In the genomic region with DNA sequence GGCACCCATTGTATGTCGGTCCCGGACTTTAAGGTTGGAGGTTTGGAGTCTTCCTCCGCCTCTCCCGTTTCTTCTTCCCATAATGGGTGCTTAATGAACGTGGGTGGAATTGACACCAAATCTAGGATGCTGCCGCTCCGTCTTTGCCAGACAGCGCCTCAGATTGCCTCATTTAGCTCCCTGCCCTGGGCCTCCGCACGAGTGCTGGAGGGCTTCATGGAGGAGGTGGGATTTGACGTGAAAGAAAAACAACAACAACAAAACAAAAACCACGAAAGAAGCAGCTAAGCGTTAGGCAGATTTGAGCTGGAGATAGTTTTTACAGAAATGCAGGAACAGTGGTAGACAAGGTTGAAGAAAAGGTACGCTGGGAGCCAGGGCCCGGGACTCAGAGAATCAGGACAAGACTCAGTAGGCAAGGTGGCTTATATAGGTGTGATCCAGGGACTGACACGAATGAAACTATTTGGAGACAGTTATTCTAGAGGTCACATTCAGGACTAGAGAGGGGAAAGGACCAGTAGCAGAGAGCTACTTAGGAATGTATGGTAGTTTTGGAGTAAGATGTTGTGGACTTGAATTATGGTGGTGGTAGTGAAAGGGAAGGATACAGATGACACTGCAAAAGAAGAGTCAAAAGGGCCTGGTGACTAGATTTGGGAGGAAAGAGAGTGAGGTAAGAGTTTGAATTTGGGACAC, we compare ENCODE assay signal across 7 cellular contexts. TPM values are rescaled to one million over a fixed set of nuclear protein-coding genes. Genes with fewer than 3 reads are reported as not detected.
A peak's percentile ranks its signal among the peaks of the same experiment; 100 is the strongest.
DNase-seq lines count a peak whose midpoint lies in the region; ATAC-seq lines count a peak whose summit lies in the region.

No MANE protein-coding gene starts in this region.

- peak overlapping the region; percentile 97 for H3K27ac Mint-ChIP-seq in activated naive CD8-positive, alpha-beta T cell
- peak overlapping the region; percentile 93 to 98 (median 96) for H3K27ac Mint-ChIP-seq in immature natural killer cell

- peak; percentile 19 for ATAC-seq in GM18909 (IDR thresholded peaks at IDR 0.05; ENCODE audit: poor library complexity, unreplicated experiment)
- ATAC-seq in HG02885 (IDR thresholded peaks at IDR 0.05; ENCODE audit: poor library complexity, unreplicated experiment) = peak; percentile 12

- peaks cover 39% of the 10 kb centered on the region for H3K4me1 Mint-ChIP-seq in activated naive CD8-positive, alpha-beta T cell (ENCODE audit: low read depth)
- peaks cover 28 to 31% of the 10 kb centered on the region in 2 donors for H3K4me1 Mint-ChIP-seq in immature natural killer cell

- no peaks in the 10 kb centered on the region for H3K27me3 Mint-ChIP-seq in activated naive CD8-positive, alpha-beta T cell
- peaks cover 0 to 6% (median 6%) of the 10 kb centered on the region in 3 donors for H3K27me3 Mint-ChIP-seq in immature natural killer cell (ENCODE audit: low read depth in 3 of 3)

- no peaks in the 10 kb centered on the region for H3K9me3 Mint-ChIP-seq in activated naive CD8-positive, alpha-beta T cell (ENCODE audit: low read depth)
- no peaks in the 10 kb centered on the region for H3K9me3 Mint-ChIP-seq in immature natural killer cell

- peaks cover 4% of the 10 kb centered on the region for H3K36me3 Mint-ChIP-seq in activated naive CD8-positive, alpha-beta T cell
- H3K36me3 Mint-ChIP-seq in immature natural killer cell = no peaks in the 10 kb centered on the region

- peak overlapping the region; percentile 99 for H3K4me3 Mint-ChIP-seq in activated naive CD8-positive, alpha-beta T cell
- H3K4me3 Mint-ChIP-seq in immature natural killer cell = peak overlapping the region; percentile 96 to 100 (median 99)

- peak overlapping the region; percentile 22 for H3K27ac ChIP-seq in temporal lobe (ENCODE audit: low read depth, low read length)

- no peak for DNase-seq in immature natural killer cell
- DNase-seq in NCI-H1048 (lab: John Stamatoyannopoulos, UW) = no peak
- DNase-seq in SW 1271 (lab: John Stamatoyannopoulos, UW) = no peak

RNA-seq across cellular contexts. Expression of a gene that starts 0.6 kb away (rescaled TPM):
- polyA plus RNA-seq in immature natural killer cell = 1 to 10 TPM in 2 of 3 donors, not detected in 1; 1.2 to 3.8 TPM
- total RNA-seq in temporal lobe = 7.6 TPM

RNA-seq across cellular contexts. Expression of a gene that starts 6.6 kb away (rescaled TPM):
- polyA plus RNA-seq in immature natural killer cell = 1 to 10 TPM; 2.5 to 8.4 (median 5.1) TPM
- total RNA-seq in temporal lobe = 24.1 TPM

RNA-seq across cellular contexts. Expression of a gene that starts 41.1 kb away (rescaled TPM):
- 1 to 10 TPM in 1 of 3 donors, under 1 TPM in 1, not detected in 1; 0.68 to 1.9 TPM for polyA plus RNA-seq in immature natural killer cell
- 31.0 TPM for total RNA-seq in temporal lobe

RNA-seq across cellular contexts. Expression of a gene that starts 44.6 kb away (rescaled TPM):
- 10 to 100 TPM; 26.9 to 35.0 (median 30.5) TPM for polyA plus RNA-seq in immature natural killer cell
- 38.6 TPM for total RNA-seq in temporal lobe
